Comparison of ENCODE assay signal across 1 cellular context in genomic region chr19:662207-662961, GRCh38.
A peak's percentile ranks its signal among the peaks of the same experiment; 100 is the strongest.
TF ChIP-seq lines count a peak whose summit lies in the region.

No MANE protein-coding gene starts in this region.

TF ChIP-seq in K562, 482 proteins besides CTCF, POLR2A, EP300 and RAD21 (continues in another document):
- TF ChIP-seq KAT2B (IDR thresholded peaks at IDR 0.05; ENCODE audit: low read depth, low read length), result no peak
- TF ChIP-seq ILK (tag; IDR thresholded peaks at IDR 0.05; ENCODE audit: borderline replicate concordance, low read depth), result no peak
- TF ChIP-seq ZNF124 (CRISPR knock-in tag; IDR thresholded peaks at IDR 0.05), result no peak
- TF ChIP-seq SNIP1 (IDR thresholded peaks at IDR 0.05; ENCODE audit: low read depth), result no peak
- peak; percentile 41; the same call in 1 of the 2 replicates for TF ChIP-seq CREM (IDR thresholded peaks at IDR 0.05; ENCODE audit: low read depth)
- TF ChIP-seq GABPB1 (CRISPR knock-in tag; IDR thresholded peaks at IDR 0.05), result 0 out of 2 replicates have a peak, but pooled peaks have one; percentile 51
- TF ChIP-seq POLR2AphosphoS2 (IDR thresholded peaks at IDR 0.05; ENCODE audit: low read length), result no peak
- peak; percentile 70 to 73; a peak in 2 of 4 replicates for TF ChIP-seq SIN3A (IDR thresholded peaks at IDR 0.05; ENCODE audit: borderline replicate concordance in 2 of 2, control insufficient read depth in 1 of 2, low read depth in 2 of 2, low read length in 2 of 2)
- TF ChIP-seq HEY1 (CRISPR knock-in tag; IDR thresholded peaks at IDR 0.05; ENCODE audit: borderline replicate concordance), result no peak
- TF ChIP-seq GABPB2 (CRISPR knock-in tag; conservative IDR thresholded peaks at IDR 0.05), result no peak
- TF ChIP-seq POLR3A (IDR thresholded peaks at IDR 0.05; ENCODE audit: borderline replicate concordance, extremely low read depth, insufficient read depth, insufficient read length), result no peak
- TF ChIP-seq ZNF274 (IDR thresholded peaks at IDR 0.05; ENCODE audit: borderline replicate concordance, low read depth, low read length), result no peak
- TF ChIP-seq ARHGAP35 (IDR thresholded peaks at IDR 0.05; ENCODE audit: partially characterized antibody), result no peak
- peak; percentile 88 for TF ChIP-seq EP400 (IDR thresholded peaks at IDR 0.05)
- no peak for TF ChIP-seq CBFA2T2 (conservative IDR thresholded peaks at IDR 0.05)
- no peak for TF ChIP-seq TOE1 (IDR thresholded peaks at IDR 0.05; ENCODE audit: borderline replicate concordance)
- TF ChIP-seq TOE1 (CRISPR knock-in tag; IDR thresholded peaks at IDR 0.05; ENCODE audit: borderline replicate concordance, low read depth), result no peak
- TF ChIP-seq ATF3 (IDR thresholded peaks at IDR 0.05), result peak; percentile 59
- TF ChIP-seq ATF3 (CRISPR knock-in tag; conservative IDR thresholded peaks at IDR 0.05), result no peak
- no peak for TF ChIP-seq SFPQ (IDR thresholded peaks at IDR 0.05; ENCODE audit: low read depth, low read length)
- TF ChIP-seq ZNF121 (CRISPR knock-in tag; conservative IDR thresholded peaks at IDR 0.05), result peak; percentile 46
- 0 out of 2 replicates have a peak, but pooled peaks have one; percentile 33 for TF ChIP-seq GTF2A2 (tag; IDR thresholded peaks at IDR 0.05)
- TF ChIP-seq XRCC5 (IDR thresholded peaks at IDR 0.05; ENCODE audit: low read depth, low read length), result 0 out of 2 replicates have a peak, but pooled peaks have one; percentile 23
- no peak for TF ChIP-seq RUNX1 (IDR thresholded peaks at IDR 0.05; ENCODE audit: low read depth)
- TF ChIP-seq SMARCA5 (IDR thresholded peaks at IDR 0.05), result no peak
- no peak for TF ChIP-seq IFI16 (CRISPR knock-in tag; IDR thresholded peaks at IDR 0.05)
- TF ChIP-seq CTBP1 (IDR thresholded peaks at IDR 0.05; ENCODE audit: borderline replicate concordance), result no peak
- no peak for TF ChIP-seq PHF20 (IDR thresholded peaks at IDR 0.05; ENCODE audit: partially characterized antibody)
- no peak for TF ChIP-seq JUN (IDR thresholded peaks at IDR 0.05; ENCODE audit: borderline replicate concordance, low read depth, low read length)
- TF ChIP-seq JUN (CRISPR knock-in tag; IDR thresholded peaks at IDR 0.05; ENCODE audit: borderline replicate concordance), result no peak
- TF ChIP-seq ESRRA (IDR thresholded peaks at IDR 0.05; ENCODE audit: borderline replicate concordance, low read depth), result 0 out of 2 replicates have a peak, but pooled peaks have one; percentile 18
- TF ChIP-seq MAX (CRISPR knock-in tag; IDR thresholded peaks at IDR 0.05), result peak; percentile 77
- no peak for TF ChIP-seq STAT5A (IDR thresholded peaks at IDR 0.05; ENCODE audit: borderline replicate concordance, low read length)
- TF ChIP-seq MCM5 (IDR thresholded peaks at IDR 0.05; ENCODE audit: low read depth), result no peak
- peak in 1 of 2 experiments; percentile 12; a peak in 1 of 4 replicates for TF ChIP-seq MAZ (CRISPR knock-in tag; conservative IDR thresholded peaks at IDR 0.05 in 1 of 2, IDR thresholded peaks at IDR 0.05 in 1 of 2)
- no peak for TF ChIP-seq YY1 (IDR thresholded peaks at IDR 0.05; ENCODE audit: borderline replicate concordance in 1 of 3, control insufficient read depth in 1 of 3, extremely low read depth in 1 of 3, insufficient read depth in 3 of 3, insufficient read length in 1 of 3, insufficient replicate concordance in 2 of 3, low read depth in 1 of 3, low read length in 2 of 3)
- no peak for TF ChIP-seq IRF9 (tag; IDR thresholded peaks at IDR 0.05)
- peak; percentile 73 for TF ChIP-seq PRPF4 (IDR thresholded peaks at IDR 0.05; ENCODE audit: insufficient read depth, low read depth, low read length, poor library complexity, severe bottlenecking)
- TF ChIP-seq TSC22D4 (tag; IDR thresholded peaks at IDR 0.05), result no peak
- no peak for TF ChIP-seq ZNF717 (CRISPR knock-in tag; IDR thresholded peaks at IDR 0.05)
- 0 out of 2 replicates have a peak, but pooled peaks have one; percentile 12 for TF ChIP-seq JUND (IDR thresholded peaks at IDR 0.05; ENCODE audit: borderline replicate concordance, low read depth, low read length)
- no peak; the same call in 2 of the 3 replicates for TF ChIP-seq JUND (tag; IDR thresholded peaks at IDR 0.05; ENCODE audit: borderline replicate concordance, low read depth, low read length)
- TF ChIP-seq NR2C2 (CRISPR knock-in tag; IDR thresholded peaks at IDR 0.05), result no peak
- TF ChIP-seq NR2C2 (tag; IDR thresholded peaks at IDR 0.05), result 0 out of 2 replicates have a peak, but pooled peaks have one; percentile 2
- no peak for TF ChIP-seq DNMT1 (IDR thresholded peaks at IDR 0.05)
- TF ChIP-seq ADNP (tag; IDR thresholded peaks at IDR 0.05), result no peak
- no peak for TF ChIP-seq ZNF586 (CRISPR knock-in tag; conservative IDR thresholded peaks at IDR 0.05)
- no peak for TF ChIP-seq NFXL1 (CRISPR knock-in tag; IDR thresholded peaks at IDR 0.05)
- no peak for TF ChIP-seq SMC3 (conservative IDR thresholded peaks at IDR 0.05; ENCODE audit: insufficient read depth, low read depth, low read length)
- no peak for TF ChIP-seq ZNF695 (CRISPR knock-in tag; IDR thresholded peaks at IDR 0.05)
- peak; percentile 26 for TF ChIP-seq TAF1 (IDR thresholded peaks at IDR 0.05; ENCODE audit: control insufficient read depth, extremely low read depth, insufficient read depth, low read length, severe bottlenecking)
- TF ChIP-seq FOXM1 (IDR thresholded peaks at IDR 0.05; ENCODE audit: low read depth), result no peak
- TF ChIP-seq FOXM1 (CRISPR knock-in tag; IDR thresholded peaks at IDR 0.05; ENCODE audit: low read depth), result 0 out of 2 replicates have a peak, but pooled peaks have one; percentile 44
- TF ChIP-seq NKRF (IDR thresholded peaks at IDR 0.05; ENCODE audit: borderline replicate concordance), result peak; percentile 80; the same call in 1 of the 2 replicates
- TF ChIP-seq ZKSCAN3 (CRISPR knock-in tag; IDR thresholded peaks at IDR 0.05), result no peak
- TF ChIP-seq HMG20B (CRISPR knock-in tag; IDR thresholded peaks at IDR 0.05), result no peak
- no peak for TF ChIP-seq GTF2B (IDR thresholded peaks at IDR 0.05; ENCODE audit: extremely low read depth, insufficient read length)
- 0 out of 4 replicates have a peak, but pooled peaks of 1 of the 2 experiments have one; percentile 25 for TF ChIP-seq ZMIZ1 (IDR thresholded peaks at IDR 0.05; ENCODE audit: low read depth in 2 of 2, low read length in 2 of 2)
- peak; percentile 72 for TF ChIP-seq RBFOX2 (IDR thresholded peaks at IDR 0.05; ENCODE audit: low read depth, low read length)
- no peak for TF ChIP-seq NR4A1 (CRISPR knock-in tag; IDR thresholded peaks at IDR 0.05)
- TF ChIP-seq NR4A1 (tag; IDR thresholded peaks at IDR 0.05), result no peak
- TF ChIP-seq ZFPM2 (CRISPR knock-in tag; IDR thresholded peaks at IDR 0.05), result no peak; the same call in 1 of the 2 replicates
- TF ChIP-seq L3MBTL2 (IDR thresholded peaks at IDR 0.05), result peak; percentile 81
- TF ChIP-seq PCBP2 (IDR thresholded peaks at IDR 0.05; ENCODE audit: low read depth, low read length, poor library complexity, severe bottlenecking), result no peak
